Comparison of ENCODE assay signal across 1 cellular context in the genomic region with DNA sequence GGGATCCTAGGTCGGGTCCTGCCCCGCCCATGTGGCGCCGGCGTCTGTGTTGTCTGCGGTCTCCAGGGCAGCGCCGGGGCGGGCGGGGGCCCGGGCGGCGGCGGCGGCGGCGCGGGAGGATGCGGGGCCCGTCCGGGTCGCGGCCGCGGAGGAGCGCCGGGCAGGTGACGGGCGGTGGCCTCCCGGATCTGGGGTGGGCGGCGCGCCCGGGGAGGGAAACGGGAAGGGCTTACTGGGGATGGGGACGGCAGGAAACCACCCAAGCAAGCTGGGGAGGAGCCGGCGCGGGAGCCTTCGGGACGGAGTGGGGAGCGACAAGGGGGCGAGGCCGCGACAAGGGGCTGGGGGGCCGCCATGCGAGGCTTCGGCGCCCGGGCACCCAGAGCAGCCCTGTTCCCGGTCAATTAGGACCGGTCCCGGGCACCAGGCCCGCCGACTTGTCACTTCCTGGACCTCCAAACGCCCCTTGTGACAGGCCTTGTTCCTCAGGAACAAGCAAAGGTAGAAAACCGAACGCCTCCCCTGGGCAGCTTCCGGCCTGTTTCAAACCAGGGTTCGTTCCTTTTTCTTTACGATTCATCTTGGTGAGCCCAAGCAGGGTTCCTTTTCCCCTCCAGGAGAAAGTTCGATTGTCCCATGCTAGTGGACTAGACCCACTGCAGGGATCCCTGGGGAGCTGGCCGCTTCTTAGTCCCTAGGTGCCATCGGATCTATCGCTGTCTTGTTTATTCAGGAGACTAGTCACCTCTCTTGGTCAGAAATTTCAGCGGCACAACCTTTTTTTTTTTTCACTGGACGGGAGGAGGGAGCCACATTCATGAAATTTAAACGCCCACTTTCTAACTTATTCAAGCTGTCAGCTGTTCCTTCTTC.
TF ChIP-seq lines count a peak whose summit lies in the region.

No MANE protein-coding gene starts in this region.

TF ChIP-seq in K562, 482 proteins besides CTCF, POLR2A, EP300 and RAD21:
- TF ChIP-seq ZNF124 (CRISPR knock-in tag; IDR thresholded peaks at IDR 0.05): no peak
- TF ChIP-seq SOX6 (IDR thresholded peaks at IDR 0.05): no peak
- TF ChIP-seq MYNN (IDR thresholded peaks at IDR 0.05): no peak
- no peak for TF ChIP-seq MYNN (CRISPR knock-in tag; IDR thresholded peaks at IDR 0.05)
- TF ChIP-seq JUNB (CRISPR knock-in tag; conservative IDR thresholded peaks at IDR 0.05): no peak
- no peak for TF ChIP-seq RFX1 (IDR thresholded peaks at IDR 0.05)
- TF ChIP-seq MBD1 (CRISPR knock-in tag; IDR thresholded peaks at IDR 0.05): no peak
- no peak for TF ChIP-seq NFE2 (IDR thresholded peaks at IDR 0.05; ENCODE audit: low read depth)
- no peak for TF ChIP-seq ZNF347 (CRISPR knock-in tag; IDR thresholded peaks at IDR 0.05; ENCODE audit: low read depth)
- TF ChIP-seq DDX20 (tag; IDR thresholded peaks at IDR 0.05; ENCODE audit: low read depth): no peak
- no peak for TF ChIP-seq FOS (IDR thresholded peaks at IDR 0.05; ENCODE audit: extremely low read depth, insufficient read length)
- no peak for TF ChIP-seq NCOR1 (IDR thresholded peaks at IDR 0.05)
- no peak for TF ChIP-seq ZBTB11 (CRISPR knock-in tag; IDR thresholded peaks at IDR 0.05)
- no peak for TF ChIP-seq CREM (IDR thresholded peaks at IDR 0.05; ENCODE audit: low read depth)
- TF ChIP-seq KHSRP (IDR thresholded peaks at IDR 0.05): no peak
- no peak for TF ChIP-seq ZNF212 (CRISPR knock-in tag; IDR thresholded peaks at IDR 0.05)
- TF ChIP-seq CBX2 (IDR thresholded peaks at IDR 0.05; ENCODE audit: insufficient read depth, low read length, poor library complexity, severe bottlenecking): no peak
- no peak for TF ChIP-seq ZNF444 (CRISPR knock-in tag; IDR thresholded peaks at IDR 0.05)
TF ChIP-seq in K562: peak in this region for 0.
